Comparison of ENCODE assay signal across 8 cellular contexts in genomic region chr7:106659963-106660861, GRCh38. TPM values are rescaled to one million over a fixed set of nuclear protein-coding genes. Genes with fewer than 3 reads are reported as not detected.
DNase-seq lines count a peak whose midpoint lies in the region; ATAC-seq and TF ChIP-seq lines count a peak whose summit lies in the region.

No MANE protein-coding gene starts in this region.

- peak overlapping the region; percentile 85 to 97 (median 91) for H3K4me3 Mint-ChIP-seq in naive thymus-derived CD4-positive, alpha-beta T cell
- peak overlapping the region; percentile 86 to 88 for H3K4me3 Mint-ChIP-seq in stimulated activated naive B cell treated with anti-CD40 and anti-IgM and Interleukin-4, amounts not matched to agents 10 μg/mL and 1 μg/mL and 100 μg/mL, for 72 hours

- intact Hi-C loops in esophagus squamous epithelium (cut with DNase I), result no loop called here
- intact Hi-C loops in naive thymus-derived CD4-positive, alpha-beta T cell (cut with micrococcal nuclease), result loop anchor here (1.0 to 10.0 kb wide), 21 partner anchors 44 to 1235 kb away; partner anchors contain the start of genes DLD (in 2 of the 2), SYPL1 (in 2 of the 2), CBLL1 (in 1 of the 2) and COG5 (in 1 of the 2)

- TF ChIP-seq CTCF in OCI-LY3 (IDR thresholded peaks at IDR 0.05; ENCODE audit: low read depth, low read length) (peak; percentile 80), esophagus squamous epithelium (IDR thresholded peaks at IDR 0.05) (peak; percentile 57 to 81 (median 67))

- POLR2A ChIA-PET in naive thymus-derived CD4-positive, alpha-beta T cell (lab: Charles Lee), result interaction anchor here (0.9 to 2.1 kb wide), 3 partner anchors 44 to 508 kb away, joined by 3 to 11 read pairs (median 5); partner anchors contain the start of gene HBP1

- peak overlapping the region; percentile 95 for H3K9ac ChIP-seq in OCI-LY3 (ENCODE audit: low read length)

- H3K27me3 ChIP-seq in OCI-LY3 (ENCODE audit: low read depth, low read length) (no peaks in the 10 kb centered on the region), esophagus squamous epithelium (no peaks in the 10 kb centered on the region)
- H3K27me3 ChIP-seq in naive thymus-derived CD4-positive, alpha-beta T cell (ENCODE audit: control insufficient read depth in 2 of 2, insufficient read depth in 2 of 2, low read length in 2 of 2), result no peaks in the 10 kb centered on the region

- peak overlapping the region; percentile 91 for H3K4me2 ChIP-seq in OCI-LY3 (ENCODE audit: low read length)

- peak; percentile 64 for ATAC-seq in GM19395 (IDR thresholded peaks at IDR 0.05; ENCODE audit: unreplicated experiment)
- peak; percentile 52 for ATAC-seq in HG03521 (IDR thresholded peaks at IDR 0.05; ENCODE audit: unreplicated experiment)
- peak; percentile 72 for ATAC-seq in naive thymus-derived CD4-positive, alpha-beta T cell
- ATAC-seq in stimulated activated naive B cell treated with anti-CD40 and anti-IgM and Interleukin-4, amounts not matched to agents 10 μg/mL and 1 μg/mL and 100 μg/mL, for 72 hours (replicated peaks), result peak; percentile 68 to 71

- peak overlapping the region; percentile 69 for H3K27ac ChIP-seq in OCI-LY3 (ENCODE audit: low read length)
- peak overlapping the region; percentile 94 to 96 (median 95) for H3K27ac ChIP-seq in esophagus squamous epithelium
- peak overlapping the region; percentile 68 for H3K27ac ChIP-seq in naive thymus-derived CD4-positive, alpha-beta T cell (ENCODE audit: low read depth, low read length)

- peaks cover 0 to 2% (median 0%) of the 10 kb centered on the region in 5 donors for H3K36me3 Mint-ChIP-seq in naive thymus-derived CD4-positive, alpha-beta T cell
- H3K36me3 Mint-ChIP-seq in stimulated activated naive B cell treated with anti-CD40 and anti-IgM and Interleukin-4, amounts not matched to agents 10 μg/mL and 1 μg/mL and 100 μg/mL, for 72 hours, result peaks cover 0 to 3% of the 10 kb centered on the region in 2 donors

- peak in 1 of 4 donors; percentile 21 for TF ChIP-seq POLR2A in esophagus squamous epithelium (IDR thresholded peaks at IDR 0.05)

- peak overlapping the region; percentile 86 to 97 (median 92) for H3K27ac Mint-ChIP-seq in naive thymus-derived CD4-positive, alpha-beta T cell
- peak overlapping the region; percentile 90 for H3K27ac Mint-ChIP-seq in stimulated activated naive B cell treated with anti-CD40 and anti-IgM and Interleukin-4, amounts not matched to agents 10 μg/mL and 1 μg/mL and 100 μg/mL, for 72 hours

- peak overlapping the region; percentile 95 for H3K4me3 ChIP-seq in OCI-LY3 (ENCODE audit: low read length)
- peak overlapping the region; percentile 80 to 87 (median 82) for H3K4me3 ChIP-seq in esophagus squamous epithelium
- H3K4me3 ChIP-seq in naive thymus-derived CD4-positive, alpha-beta T cell (ENCODE audit: low read length), result peak overlapping the region; percentile 73

- H3K4me1 Mint-ChIP-seq in naive thymus-derived CD4-positive, alpha-beta T cell, result peaks cover 0 to 41% (median 29%) of the 10 kb centered on the region in 7 donors
- peaks cover 11 to 29% of the 10 kb centered on the region in 2 donors for H3K4me1 Mint-ChIP-seq in stimulated activated naive B cell treated with anti-CD40 and anti-IgM and Interleukin-4, amounts not matched to agents 10 μg/mL and 1 μg/mL and 100 μg/mL, for 72 hours

- H3K36me3 ChIP-seq in OCI-LY3 (replicated peaks; ENCODE audit: low read depth, low read length) (peaks cover 14% of the 10 kb centered on the region), esophagus squamous epithelium (no peaks in the 10 kb centered on the region)
- no peaks in the 10 kb centered on the region for H3K36me3 ChIP-seq in naive thymus-derived CD4-positive, alpha-beta T cell (ENCODE audit: control insufficient read depth in 2 of 3, insufficient read depth in 3 of 3, low read length in 3 of 3)

- no peaks in the 10 kb centered on the region; the same call in 1 of the 2 replicates for H4K20me1 ChIP-seq in OCI-LY3 (ENCODE audit: insufficient read depth, low read length)

- CTCF ChIA-PET in naive thymus-derived CD4-positive, alpha-beta T cell (lab: Charles Lee), result interaction anchor here (0.6 to 3.1 kb wide), 7 partner anchors 9 to 1098 kb away, joined by 3 to 29 read pairs (median 4); no protein-coding TSS in a partner anchor

- no peak overlapping the region; the same call in 1 of the 2 replicates for H2AFZ ChIP-seq in OCI-LY3 (ENCODE audit: low read depth, low read length)

- DNase-seq in COLO829 (ENCODE audit: low spot score) (peak; percentile 89), esophagus squamous epithelium (lab: John Stamatoyannopoulos, UW) (peak; percentile 27)
- DNase-seq in activated T-cell treated with anti-CD3 and anti-CD28 coated beads, Interleukin-2, amount 50 U/mL, for 1 hour, result peak; percentile 84
- peak; percentile 58 to 84 (median 68) for DNase-seq in naive thymus-derived CD4-positive, alpha-beta T cell
- DNase-seq in stimulated activated naive B cell treated with anti-CD40 and anti-IgM and Interleukin-4, amounts not matched to agents 10 μg/mL and 1 μg/mL and 100 μg/mL, for 72 hours, result peak; percentile 85

- H3K79me2 ChIP-seq in OCI-LY3 (ENCODE audit: low read length), result peaks cover 22% of the 10 kb centered on the region

- peaks cover 0 to 3% (median 0%) of the 10 kb centered on the region in 5 donors for H3K27me3 Mint-ChIP-seq in naive thymus-derived CD4-positive, alpha-beta T cell
- H3K27me3 Mint-ChIP-seq in stimulated activated naive B cell treated with anti-CD40 and anti-IgM and Interleukin-4, amounts not matched to agents 10 μg/mL and 1 μg/mL and 100 μg/mL, for 72 hours, result no peaks in the 10 kb centered on the region

- WGBS in esophagus squamous epithelium, 2 donors, result 0% methylated on average over 1 to 23 of the region's 101 CpGs

- no peaks in the 10 kb centered on the region for H3K9me3 ChIP-seq in OCI-LY3 (ENCODE audit: insufficient read depth, low read length)
- no peaks in the 10 kb centered on the region for H3K9me3 ChIP-seq in esophagus squamous epithelium
- no peaks in the 10 kb centered on the region for H3K9me3 ChIP-seq in naive thymus-derived CD4-positive, alpha-beta T cell (ENCODE audit: control insufficient read depth in 2 of 3, low read length in 3 of 3)

- peaks cover 0 to 4% (median 0%) of the 10 kb centered on the region in 11 donors for H3K9me3 Mint-ChIP-seq in naive thymus-derived CD4-positive, alpha-beta T cell
- H3K9me3 Mint-ChIP-seq in stimulated activated naive B cell treated with anti-CD40 and anti-IgM and Interleukin-4, amounts not matched to agents 10 μg/mL and 1 μg/mL and 100 μg/mL, for 72 hours, result peaks cover 0 to 2% of the 10 kb centered on the region in 2 donors

- H3K4me1 ChIP-seq in OCI-LY3 (ENCODE audit: low read length) (peaks cover 24% of the 10 kb centered on the region), esophagus squamous epithelium (peaks cover 0 to 31% (median 13%) of the 10 kb centered on the region in 3 donors)
- H3K4me1 ChIP-seq in naive thymus-derived CD4-positive, alpha-beta T cell (ENCODE audit: control insufficient read depth in 2 of 2, insufficient read depth in 2 of 2, low read length in 2 of 2), result peaks cover 13 to 16% of the 10 kb centered on the region in 2 donors

RNA-seq across cellular contexts. Expression of gene CCDC71L, which starts 0.7 kb away (rescaled TPM):
- total RNA-seq in esophagus squamous epithelium, result 10 to 100 TPM in 1 of 4 donors, 1 to 10 TPM in 3; 3.3 to 19.5 (median 4.8) TPM
- total RNA-seq in naive thymus-derived CD4-positive, alpha-beta T cell, result 10 to 100 TPM; 10.4 to 14.6 (median 14.1) TPM
- polyA plus RNA-seq in naive thymus-derived CD4-positive, alpha-beta T cell, result 1 to 10 TPM; 2.5 to 3.0 TPM

Comparison
In these comparisons a context has a peak if more than half of its experiments do, and no peak if none do; other contexts are left out.
1. Peak in every context shown above with its lines: DNase-seq, ATAC-seq, H3K4me3 ChIP-seq and H3K27ac ChIP-seq.
2. DNase-seq: peak in every context shown above with its lines; median percentile 89 in COLO829; 85 in stimulated activated naive B cell treated with anti-CD40 and anti-IgM and Interleukin-4, amounts not matched to agents 10 μg/mL and 1 μg/mL and 100 μg/mL, for 72 hours; 84 in activated T-cell treated with anti-CD3 and anti-CD28 coated beads, Interleukin-2, amount 50 U/mL, for 1 hour; 68 in naive thymus-derived CD4-positive, alpha-beta T cell; 27 in esophagus squamous epithelium.